ENCODE assay signal across 1 cellular context in genomic region chr21:41441546-41441945, GRCh38.
A peak's percentile ranks its signal among the peaks of the same experiment; 100 is the strongest.
TF ChIP-seq lines count a peak whose summit lies in the region.

No MANE protein-coding gene starts in this region.

TF ChIP-seq in GM12878, 131 proteins besides CTCF, POLR2A, EP300 and RAD21:
- TF ChIP-seq RELB (IDR thresholded peaks at IDR 0.05; ENCODE audit: low read depth) (no peak), POLR2AphosphoS5 (IDR thresholded peaks at IDR 0.05; ENCODE audit: low read length) (peak; percentile 61)
